8 cellular contexts compared by ENCODE assay signal in the genomic region with DNA sequence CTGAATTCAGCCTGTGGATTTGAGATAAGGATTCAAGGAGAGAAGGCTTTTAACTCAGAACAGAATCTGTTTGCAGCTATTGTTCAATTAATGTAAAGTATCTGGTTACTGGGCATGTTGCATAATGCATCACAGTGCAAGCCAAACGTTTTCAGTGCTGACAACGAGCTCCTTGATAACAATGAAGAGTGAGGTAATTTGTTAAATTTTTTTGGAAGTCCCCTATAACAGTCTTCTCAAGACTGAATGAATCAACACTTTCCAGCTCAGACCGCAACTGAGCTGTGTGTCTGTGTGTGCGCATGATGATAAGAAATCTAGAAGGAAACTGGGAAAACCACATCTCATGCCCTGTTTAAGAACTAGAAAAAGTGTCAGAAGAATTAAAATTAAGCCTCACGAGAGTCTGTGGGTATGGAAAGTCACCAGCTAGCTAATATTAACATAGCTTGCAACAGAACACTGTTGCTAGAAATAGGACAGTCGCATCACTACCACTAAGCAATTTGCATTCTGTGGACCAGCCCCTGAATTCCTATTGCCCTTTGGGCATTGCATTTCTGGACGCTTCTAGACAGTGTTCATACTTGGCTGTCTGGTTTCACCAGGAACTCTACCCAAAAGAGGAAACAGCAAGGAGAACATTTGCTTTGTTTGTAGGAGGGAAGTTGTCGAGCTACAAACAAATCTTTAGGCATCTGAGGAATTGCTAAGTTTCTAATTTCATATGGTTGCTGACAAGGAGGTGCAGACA. TPM values are rescaled to one million over a fixed set of nuclear protein-coding genes. Genes with fewer than 3 reads are reported as not detected.
DNase-seq lines count a peak whose midpoint lies in the region; ATAC-seq and FAIRE-seq lines count a peak whose summit lies in the region.

No MANE protein-coding gene starts in this region.

- DNase-seq in NCI-H1436 treated with DMSO at 0.1 percent for 48 hours (lab: John Stamatoyannopoulos, UW) (peak; percentile 70), fibroblast of peridontal ligament (ENCODE audit: extremely low read depth) (peak; percentile 29), NCI-H510A (lab: John Stamatoyannopoulos, UW) (no peak), small intestine (no peak)
- DNase-seq in activated CD4-positive, alpha-beta T cell treated with anti-CD3 and anti-CD28 coated beads, Interleukin-2, amount 10 ng/mL, durations not matched to agents 7 days and 5 days = peak; percentile 52

- H3K27ac Mint-ChIP-seq in activated CD4-positive, alpha-beta T cell treated with anti-CD3 and anti-CD28 coated beads, Interleukin-2, amount 10 ng/mL, durations not matched to agents 7 days and 5 days = peak overlapping the region; percentile 39

- peaks cover 28% of the 10 kb centered on the region for H3K4me1 Mint-ChIP-seq in activated CD4-positive, alpha-beta T cell treated with anti-CD3 and anti-CD28 coated beads, Interleukin-2, amount 10 ng/mL, durations not matched to agents 7 days and 5 days

- peak overlapping the region; percentile 73 to 81 (median 79) for H3K9ac ChIP-seq in skeletal muscle tissue (ENCODE audit: low read depth in 1 of 3, low read length in 3 of 3)

- FAIRE-seq in small intestine (lab: Jason Lieb, UNC) = no peak

- CTCF ChIA-PET in activated CD4-positive, alpha-beta T cell treated with anti-CD3 and anti-CD28 coated beads, Interleukin-2, amount 10 ng/mL, durations not matched to agents 7 days and 5 days (lab: Charles Lee) = interaction anchor here (1.1 to 2.0 kb wide), 2 partner anchors 10 to 43 kb away, joined by 6 to 7 read pairs; partner anchors contain the start of gene ATP2C1

- H3K36me3 ChIP-seq in skeletal muscle tissue (ENCODE audit: control insufficient read depth in 3 of 3, insufficient read depth in 3 of 3, low read length in 3 of 3) (no peaks in the 10 kb centered on the region), small intestine (ENCODE audit: control insufficient read depth in 2 of 2, insufficient read depth in 2 of 2, low read length in 2 of 2) (no peaks in the 10 kb centered on the region)

- H3K4me3 ChIP-seq in skeletal muscle tissue (ENCODE audit: low read length in 3 of 3) (peak overlapping the region; percentile 60 to 75 (median 73)), small intestine (ENCODE audit: low read depth in 1 of 2, low read length in 2 of 2) (no peak overlapping the region)

- WGBS in small intestine, 3 donors = 27 to 52% (median 40%) methylated on average over 8 of the region's 8 CpGs

- POLR2A ChIA-PET in activated CD4-positive, alpha-beta T cell treated with anti-CD3 and anti-CD28 coated beads, Interleukin-2, amount 10 ng/mL, durations not matched to agents 7 days and 5 days (lab: Charles Lee) = interaction anchor here (1.0 kb wide), 1 partner anchor 43 kb away, joined by 3 read pairs; the partner anchor contains the start of gene ATP2C1

- H3K9me3 ChIP-seq in skeletal muscle tissue (ENCODE audit: control insufficient read depth in 3 of 3, low read length in 3 of 3) = no peaks in the 10 kb centered on the region
- no peaks in the 10 kb centered on the region for H3K9me3 ChIP-seq in small intestine (ENCODE audit: control insufficient read depth, low read depth)

- no peaks in the 10 kb centered on the region for H3K27me3 Mint-ChIP-seq in activated CD4-positive, alpha-beta T cell treated with anti-CD3 and anti-CD28 coated beads, Interleukin-2, amount 10 ng/mL, durations not matched to agents 7 days and 5 days

- ATAC-seq in GM18519 (IDR thresholded peaks at IDR 0.05; ENCODE audit: low FRiP score, unreplicated experiment) (peak; percentile 74), HG02763 (IDR thresholded peaks at IDR 0.05; ENCODE audit: unreplicated experiment) (peak; percentile 53)

- no peaks in the 10 kb centered on the region for H3K36me3 Mint-ChIP-seq in activated CD4-positive, alpha-beta T cell treated with anti-CD3 and anti-CD28 coated beads, Interleukin-2, amount 10 ng/mL, durations not matched to agents 7 days and 5 days (ENCODE audit: low read depth)

- peaks cover 27 to 36% (median 28%) of the 10 kb centered on the region in 3 donors for H3K4me1 ChIP-seq in skeletal muscle tissue (ENCODE audit: control insufficient read depth in 3 of 3, insufficient read depth in 3 of 3, low read length in 3 of 3)
- H3K4me1 ChIP-seq in small intestine (ENCODE audit: control insufficient read depth in 2 of 2, insufficient read depth in 1 of 2, low read depth in 1 of 2, low read length in 1 of 2) = peaks cover 0 to 7% of the 10 kb centered on the region in 2 donors

- H3K9me3 Mint-ChIP-seq in activated CD4-positive, alpha-beta T cell treated with anti-CD3 and anti-CD28 coated beads, Interleukin-2, amount 10 ng/mL, durations not matched to agents 7 days and 5 days = no peaks in the 10 kb centered on the region

- H3K27ac ChIP-seq in skeletal muscle tissue (ENCODE audit: low read depth, low read length) (peak overlapping the region; percentile 86), small intestine (ENCODE audit: low read depth in 1 of 2, low read length in 1 of 2) (peak overlapping the region in 1 of 2 donors; percentile 33)

- H3K27me3 ChIP-seq in skeletal muscle tissue (ENCODE audit: control insufficient read depth in 3 of 3, insufficient read depth in 3 of 3, low read length in 3 of 3) (no peaks in the 10 kb centered on the region), small intestine (ENCODE audit: control insufficient read depth in 2 of 2, insufficient read depth in 2 of 2, low read length in 2 of 2) (no peaks in the 10 kb centered on the region)

- H3K4me3 Mint-ChIP-seq in activated CD4-positive, alpha-beta T cell treated with anti-CD3 and anti-CD28 coated beads, Interleukin-2, amount 10 ng/mL, durations not matched to agents 7 days and 5 days = peak overlapping the region; percentile 1

RNA-seq across cellular contexts. Expression of gene ATP2C1, which starts 43.7 kb away (rescaled TPM):
- total RNA-seq in activated CD4-positive, alpha-beta T cell treated with anti-CD3 and anti-CD28 coated beads, Interleukin-2, amount 10 ng/mL, durations not matched to agents 7 days and 5 days = 10 to 100 TPM; 58.4 to 58.5 TPM
- total RNA-seq in skeletal muscle tissue = 106 TPM
- 10 to 100 TPM in 2 of 3 donors, 1 to 10 TPM in 1; 6.2 to 48.1 (median 14.8) TPM for polyA plus RNA-seq in small intestine

Comparison
In these comparisons a context has a peak if more than half of its experiments do, and no peak if none do; other contexts are left out.
1. DNase-seq: peak in NCI-H1436 treated with DMSO at 0.1 percent for 48 hours (single experiment), activated CD4-positive, alpha-beta T cell treated with anti-CD3 and anti-CD28 coated beads, Interleukin-2, amount 10 ng/mL, durations not matched to agents 7 days and 5 days (single experiment) and fibroblast of peridontal ligament (single experiment); none in NCI-H510A (single experiment) and small intestine (single experiment).
2. H3K4me3 ChIP-seq: peak in skeletal muscle tissue (3 of 3); none in small intestine (0 of 2).